22 cellular contexts compared by ENCODE assay signal in genomic region chr14:52051251-52051650, GRCh38. TPM values are rescaled to one million over a fixed set of nuclear protein-coding genes. Genes with fewer than 3 reads are reported as not detected.
DNase-seq lines count a peak whose midpoint lies in the region; ATAC-seq and TF ChIP-seq lines count a peak whose summit lies in the region.
"Had no signal": no experiment of that assay in that cellular context is flagged by ENCODE, and none has a peak within 500 bp of the region (broad histone marks: within the 10 kb centered on the region; RNA-seq: fewer than 3 reads in every experiment).

No MANE protein-coding gene starts in this region.

- no peak for TF ChIP-seq CTCF in fibroblast of mammary gland (conservative IDR thresholded peaks at IDR 0.05; ENCODE audit: control insufficient read depth, insufficient read depth, low read depth, low read length)

- intact Hi-C loops in sciatic nerve (cut with DNase I): no loop called here

- peak overlapping the region; percentile 46 for H3K4me3 ChIP-seq in ACC112 (ENCODE audit: low read depth, low read length)
- no peak overlapping the region for H3K4me3 ChIP-seq in fibroblast of mammary gland (ENCODE audit: control insufficient read depth, low read depth, low read length)
- H3K4me3 ChIP-seq: pancreas, skin epidermis, testis had no signal

- peak; percentile 6 for ATAC-seq in sciatic nerve
- no peak for ATAC-seq in HG03159 (IDR thresholded peaks at IDR 0.05; ENCODE audit: unreplicated experiment)
- ATAC-seq in GM18867 (IDR thresholded peaks at IDR 0.05; ENCODE audit: unreplicated experiment): no peak
- ATAC-seq: CD8-positive, alpha-beta T cell; foreskin keratinocyte; Panc1; pancreas had no signal

- H3K4me1 ChIP-seq in ACC112 (ENCODE audit: control insufficient read depth, insufficient read depth, low read length, unreplicated experiment): peaks cover 91% of the 10 kb centered on the region
- H3K4me1 ChIP-seq: foreskin keratinocyte had no signal

- H3K27me3 ChIP-seq in ACC112 (ENCODE audit: insufficient read depth, low read length): no peaks in the 10 kb centered on the region
- H3K27me3 ChIP-seq: pancreas, testis had no signal

- H2AFZ ChIP-seq in ACC112 (ENCODE audit: low read length, unreplicated experiment): no peak overlapping the region

- DNase-seq in M059J (ENCODE audit: low read depth) (peak; percentile 16), fibroblast of mammary gland (ENCODE audit: low read depth) (peak; percentile 53), sciatic nerve (ENCODE audit: low spot score) (no peak), NCI-H1930 (lab: John Stamatoyannopoulos, UW) (no peak), NCI-H2029 treated with DMSO at 0.1 percent for 48 hours (lab: John Stamatoyannopoulos, UW) (no peak)
- DNase-seq: ACHN; activated CD4-positive, alpha-beta T cell treated with anti-CD3 and anti-CD28 coated beads for 1 hour; CD8-positive, alpha-beta T cell; DMS79 treated with DMSO at 0.1 percent for 48 hours; effector memory CD4-positive, alpha-beta T cell; foreskin keratinocyte; GOT3; NCI-H1436; pancreas; stimulated activated CD4-positive, alpha-beta T cell treated with anti-CD3 and anti-CD28 coated beads, Interleukin-4, amount 100 ng/mL, for 24 hours; testis had no signal

- peaks cover 86% of the 10 kb centered on the region for H3K79me2 ChIP-seq in ACC112 (ENCODE audit: control insufficient read depth, insufficient read depth, low read length, unreplicated experiment)

- H3K36me3 ChIP-seq in ACC112 (ENCODE audit: insufficient read depth, low read length): peaks cover 39% of the 10 kb centered on the region
- H3K36me3 ChIP-seq: pancreas had no signal

- peak overlapping the region; percentile 93 for H3K27ac ChIP-seq in ACC112 (ENCODE audit: low read depth, low read length)
- H3K27ac ChIP-seq: foreskin keratinocyte, pancreas had no signal

RNA-seq across cellular contexts. Expression of gene NID2, which starts 17.6 kb away (rescaled TPM):
- 69.9 and 72.7 TPM in 2 replicates for total RNA-seq in M059J (2014; rRNA removed; shearing (Covaris generic))
- total RNA-seq in sciatic nerve: 125 TPM
- total RNA-seq: CD8-positive, alpha-beta T cell; HepG2 had no signal

Comparison
In these comparisons a context has a peak if more than half of its experiments do, and no peak if none do; other contexts are left out.
1. DNase-seq: peak in M059J (single experiment) and fibroblast of mammary gland (single experiment); none in sciatic nerve (single experiment), NCI-H1930 (0 of 2) and NCI-H2029 treated with DMSO at 0.1 percent for 48 hours (single experiment).